In genomic region chr7:2175091-2175490, GRCh38 we compare ENCODE assay signal across 1 cellular context.
TF ChIP-seq lines count a peak whose summit lies in the region.

No MANE protein-coding gene starts in this region.

TF ChIP-seq in WTC11, 78 proteins besides CTCF, POLR2A, EP300 and RAD21 (continued from another document):
- TF ChIP-seq AR (CRISPR knock-in tag; IDR thresholded peaks at IDR 0.05) (no peak), TEAD4 (CRISPR knock-in tag; IDR thresholded peaks at IDR 0.05) (no peak), ZNF263 (CRISPR knock-in tag; IDR thresholded peaks at IDR 0.05; ENCODE audit: low read depth) (no peak), ZNF138 (CRISPR knock-in tag; conservative IDR thresholded peaks at IDR 0.05) (no peak), ZNF396 (CRISPR knock-in tag; IDR thresholded peaks at IDR 0.05; ENCODE audit: borderline replicate concordance) (no peak)
